ENCODE assay signal across 19 cellular contexts in genomic region chr2:60837123-60837522, GRCh38. TPM values are rescaled to one million over a fixed set of nuclear protein-coding genes. Genes with fewer than 3 reads are reported as not detected.
DNase-seq lines count a peak whose midpoint lies in the region; ATAC-seq and FAIRE-seq lines count a peak whose summit lies in the region.
"Had no signal": no experiment of that assay in that cellular context is flagged by ENCODE, and none has a peak within 500 bp of the region (broad histone marks: within the 10 kb centered on the region; RNA-seq: fewer than 3 reads in every experiment).

No MANE protein-coding gene starts in this region.

- H3K4me1 Mint-ChIP-seq in naive B cell: peaks cover 69 to 90% (median 80%) of the 10 kb centered on the region in 3 donors

- H3K36me3 ChIP-seq in small intestine (ENCODE audit: control insufficient read depth in 2 of 2, insufficient read depth in 2 of 2, low read length in 2 of 2): no peaks in the 10 kb centered on the region
- H3K36me3 ChIP-seq: Peyer's patch had no signal

- H3K36me3 Mint-ChIP-seq in naive B cell: no peaks in the 10 kb centered on the region
- H3K36me3 Mint-ChIP-seq: activated naive CD8-positive, alpha-beta T cell; brain; immature natural killer cell had no signal

- no peaks in the 10 kb centered on the region for H3K27me3 Mint-ChIP-seq in naive B cell
- H3K27me3 Mint-ChIP-seq: activated naive CD8-positive, alpha-beta T cell; brain had no signal

- no peak overlapping the region for H3K27ac ChIP-seq in small intestine (ENCODE audit: low read depth in 1 of 2, low read length in 1 of 2)
- H3K27ac ChIP-seq: dorsolateral prefrontal cortex, Peyer's patch had no signal

- H3K4me3 Mint-ChIP-seq in naive B cell: peak overlapping the region in 1 of 8 donors; percentile 38
- H3K4me3 Mint-ChIP-seq: activated naive CD8-positive, alpha-beta T cell; activated T-cell treated with anti-CD3 and anti-CD28 coated beads, Interleukin-2, amount 50 U/mL, for 24 hours; brain; immature natural killer cell had no signal

- H3K4me1 ChIP-seq in small intestine (ENCODE audit: control insufficient read depth in 2 of 2, insufficient read depth in 1 of 2, low read depth in 1 of 2, low read length in 1 of 2): no peaks in the 10 kb centered on the region

- H3K27me3 ChIP-seq in small intestine (ENCODE audit: control insufficient read depth in 2 of 2, insufficient read depth in 2 of 2, low read length in 2 of 2): no peaks in the 10 kb centered on the region
- H3K27me3 ChIP-seq: Peyer's patch had no signal

- DNase-seq in GM18507 (ENCODE audit: extremely low spot score, insufficient read length, low read depth) (no peak), naive B cell (no peak), NCI-H1436 (lab: John Stamatoyannopoulos, UW) (no peak), iPS-NIHi11 (ENCODE audit: low spot score) (no peak), small intestine (no peak)
- DNase-seq: activated CD4-positive, alpha-beta T cell treated with anti-CD3 and anti-CD28 coated beads, Interleukin-2, amount 50 U/mL, for 4 hours; activated T-cell treated with anti-CD3 and anti-CD28 coated beads, Interleukin-2, amount 50 U/mL, for 24 hours; dorsolateral prefrontal cortex; immature natural killer cell; NCI-H526; Peyer's patch; stimulated activated CD4-positive, alpha-beta T cell treated with anti-CD3 and anti-CD28 coated beads, Interleukin-2, amount 100 ng/mL, for 48 hours had no signal

- ATAC-seq in GM21447 (IDR thresholded peaks at IDR 0.05; ENCODE audit: unreplicated experiment) (peak; percentile 25), HG03108 (IDR thresholded peaks at IDR 0.05; ENCODE audit: unreplicated experiment) (peak; percentile 21), naive B cell (ENCODE audit: low read depth in 2 of 2) (no peak)
- ATAC-seq: esophagus mucosa, sciatic nerve had no signal

- peaks cover 0 to 4% (median 0%) of the 10 kb centered on the region in 7 donors for H3K9me3 Mint-ChIP-seq in naive B cell
- H3K9me3 Mint-ChIP-seq: activated T-cell treated with anti-CD3 and anti-CD28 coated beads, Interleukin-2, amount 50 U/mL, for 24 hours had no signal

- WGBS in small intestine, 3 donors: 65 to 79% (median 67%) methylated on average over 1 of the region's 1 CpG

- no peak overlapping the region for H3K4me3 ChIP-seq in small intestine (ENCODE audit: low read depth in 1 of 2, low read length in 2 of 2)
- H3K4me3 ChIP-seq: dorsolateral prefrontal cortex, Peyer's patch had no signal

- no peaks in the 10 kb centered on the region for H3K9me3 ChIP-seq in small intestine (ENCODE audit: control insufficient read depth, low read depth)
- H3K9me3 ChIP-seq: Peyer's patch had no signal

- FAIRE-seq in GM18507 (lab: Jason Lieb, UNC) (peak; percentile 92), small intestine (lab: Jason Lieb, UNC) (no peak)
- FAIRE-seq: D721Med had no signal

- peak overlapping the region in 4 of 6 donors; percentile 31 to 97 (median 66) for H3K27ac Mint-ChIP-seq in naive B cell
- H3K27ac Mint-ChIP-seq: activated naive CD8-positive, alpha-beta T cell; activated T-cell treated with anti-CD3 and anti-CD28 coated beads, Interleukin-2, amount 50 U/mL, for 24 hours; brain; immature natural killer cell had no signal

RNA-seq across cellular contexts. Expression of gene REL, which starts 44.3 kb away (rescaled TPM):
- polyA plus RNA-seq in naive B cell (ENCODE audit: low read depth in 6 of 6): 100 to 1,000 TPM in 3 of 6 donors, 10 to 100 TPM in 3; 30.1 to 125 (median 106) TPM
- 1 to 10 TPM in 2 of 3 donors, under 1 TPM in 1; 0.81 to 3.5 (median 2.2) TPM for polyA plus RNA-seq in small intestine

Comparison
In these comparisons a context has a peak if more than half of its experiments do, and no peak if none do; other contexts are left out.
1. ATAC-seq: peak in GM21447 (single experiment) and HG03108 (single experiment); none in naive B cell (0 of 2).
2. RNA of gene REL, which starts 44.3 kb away (polyA plus RNA-seq): 30.1 to 125 TPM in naive B cell; 0.81 to 3.5 TPM in small intestine; every median in the first group is over 4 times any median in the second.